8 cellular contexts compared by ENCODE assay signal in the genomic region with DNA sequence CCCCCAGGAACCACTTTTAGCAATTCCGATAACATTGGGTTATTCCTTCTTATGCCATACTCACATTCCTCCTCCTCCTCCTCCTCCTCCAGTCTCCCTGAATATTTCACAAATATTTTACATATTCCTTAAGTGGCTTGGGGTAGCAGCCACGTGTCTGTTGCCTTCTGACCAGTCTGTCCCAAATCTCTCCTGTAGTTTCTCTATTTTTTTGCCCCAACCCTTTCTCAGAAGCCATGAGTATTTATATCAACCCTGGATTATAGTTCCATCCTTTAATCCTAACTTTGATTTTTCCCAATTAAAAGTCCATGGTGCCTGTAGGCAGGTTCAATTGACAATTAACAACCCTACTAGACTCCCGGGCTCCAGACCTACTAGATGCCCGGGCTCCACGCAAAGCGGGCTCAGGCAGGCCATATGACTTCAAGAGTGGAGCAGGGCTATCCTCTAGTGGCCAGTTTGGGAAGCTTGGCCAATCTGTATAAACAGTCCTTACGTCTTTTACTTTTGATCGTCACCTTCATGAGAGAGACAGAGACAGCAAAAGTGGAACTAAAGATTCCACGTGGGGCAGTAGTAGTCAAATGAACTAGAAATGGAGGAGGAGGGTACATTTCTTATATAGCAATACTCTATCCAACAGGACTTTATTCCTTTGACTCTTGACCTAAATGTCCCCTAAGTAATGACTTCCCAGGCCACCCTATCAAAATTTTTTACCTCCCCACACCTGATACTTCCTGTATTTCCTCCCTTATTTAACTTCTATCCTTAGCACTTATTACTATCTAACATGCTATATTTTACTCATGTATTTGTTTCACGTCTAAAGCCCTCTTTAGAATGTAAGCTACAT.
A peak's percentile ranks its signal among the peaks of the same experiment; 100 is the strongest.
DNase-seq lines count a peak whose midpoint lies in the region; ATAC-seq and TF ChIP-seq lines count a peak whose summit lies in the region.

No MANE protein-coding gene starts in this region.

- intact Hi-C loops in right lobe of liver (cut with DNase I), result no loop called here

- H3K9me3 Mint-ChIP-seq in IgD-negative memory B cell, result no peaks in the 10 kb centered on the region

- H3K4me3 ChIP-seq in GM12865 (ENCODE audit: low read depth, low read length) (no peak overlapping the region), right lobe of liver (peak overlapping the region in 1 of 3 donors; percentile 13), subcutaneous abdominal adipose tissue (ENCODE audit: low read depth in 1 of 5, low read length in 5 of 5) (peak overlapping the region; percentile 40 to 56 (median 48))

- DNase-seq in AG08396 (ENCODE audit: low spot score) (peak; percentile 64), GM12865 (ENCODE audit: low read depth) (peak; percentile 49), RPMI8226 (peak; percentile 75), dermis blood vessel endothelial cell (peak; percentile 80), right lobe of liver (peak; percentile 48 to 75 (median 66)), activated gamma-delta T cell treated with Interleukin-2 at 50 U/mL for 16 hours (no peak)

- peaks cover 16% of the 10 kb centered on the region for H3K36me3 Mint-ChIP-seq in IgD-negative memory B cell

- H3K36me3 ChIP-seq in right lobe of liver, result no peaks in the 10 kb centered on the region
- peaks cover 0 to 3% (median 0%) of the 10 kb centered on the region in 5 donors for H3K36me3 ChIP-seq in subcutaneous abdominal adipose tissue (ENCODE audit: control insufficient read depth in 5 of 5, insufficient read depth in 5 of 5, low read length in 5 of 5)

- TF ChIP-seq POLR2A in right lobe of liver (IDR thresholded peaks at IDR 0.05), result no peak

- peaks cover 0 to 8% (median 0%) of the 10 kb centered on the region in 4 donors for H3K4me1 ChIP-seq in right lobe of liver
- peaks cover 0 to 11% (median 8%) of the 10 kb centered on the region in 5 donors for H3K4me1 ChIP-seq in subcutaneous abdominal adipose tissue (ENCODE audit: control insufficient read depth in 5 of 5, insufficient read depth in 5 of 5, low read length in 5 of 5)

- no peaks in the 10 kb centered on the region for H3K9me3 ChIP-seq in right lobe of liver
- H3K9me3 ChIP-seq in subcutaneous abdominal adipose tissue (ENCODE audit: control insufficient read depth in 5 of 5, low read length in 5 of 5), result no peaks in the 10 kb centered on the region

- H3K27ac ChIP-seq in right lobe of liver (peak overlapping the region in 1 of 3 donors; percentile 57), subcutaneous abdominal adipose tissue (ENCODE audit: low read depth, low read length) (no peak overlapping the region)

- peak; percentile 98 to 99 (median 98) for ATAC-seq in right lobe of liver

- peak overlapping the region; percentile 82 to 96 (median 89) for H3K4me3 Mint-ChIP-seq in IgD-negative memory B cell

- no peaks in the 10 kb centered on the region for H3K27me3 ChIP-seq in right lobe of liver
- H3K27me3 ChIP-seq in subcutaneous abdominal adipose tissue (ENCODE audit: control insufficient read depth in 5 of 5, insufficient read depth in 4 of 5, low read length in 5 of 5), result peaks cover 0 to 2% (median 0%) of the 10 kb centered on the region in 5 donors

- H3K4me1 Mint-ChIP-seq in IgD-negative memory B cell, result peaks cover 25 to 42% (median 39%) of the 10 kb centered on the region in 3 donors

- TF ChIP-seq CTCF in GM12865 (IDR thresholded peaks at IDR 0.05; ENCODE audit: insufficient read depth, low read depth, low read length, missing control alignments) (peak; percentile 53), right lobe of liver (IDR thresholded peaks at IDR 0.05) (peak; percentile 85 to 96 (median 88))

- no peaks in the 10 kb centered on the region for H3K27me3 Mint-ChIP-seq in IgD-negative memory B cell

- peak overlapping the region in 3 of 5 donors; percentile 26 to 55 (median 31) for H3K9ac ChIP-seq in subcutaneous abdominal adipose tissue (ENCODE audit: low read length in 5 of 5)

- 23% methylated on average over 10 of the region's 10 CpGs for WGBS in right lobe of liver (ENCODE audit: insufficient coverage, low coverage, low lambda C conversion rate, missing lambda C conversion rate)

- peak overlapping the region; percentile 92 to 97 (median 94) for H3K27ac Mint-ChIP-seq in IgD-negative memory B cell
